16 cellular contexts compared by ENCODE assay signal in the genomic region with DNA sequence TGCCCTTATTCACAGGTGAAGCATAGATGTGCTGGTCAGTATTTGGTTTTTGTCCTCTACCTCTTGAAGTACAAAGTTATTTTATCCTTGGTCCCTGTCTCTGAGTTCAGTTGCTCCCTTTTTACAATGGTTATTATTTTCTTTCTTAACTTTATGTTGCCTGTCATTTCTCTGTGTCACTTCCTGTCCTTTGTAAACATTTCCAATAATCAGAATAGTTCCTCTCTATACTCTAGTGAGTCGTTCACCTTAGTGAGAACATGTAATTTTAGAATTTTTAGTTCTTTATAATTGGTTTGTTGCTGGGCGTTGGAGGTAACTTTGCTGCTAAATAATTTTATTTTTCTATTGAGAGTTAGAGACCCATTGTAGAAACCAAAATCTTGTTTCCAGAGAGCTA.
"Had no signal": no experiment of that assay in that cellular context is flagged by ENCODE, and none has a peak within 500 bp of the region (broad histone marks: within the 10 kb centered on the region; RNA-seq: fewer than 3 reads in every experiment).

No MANE protein-coding gene starts in this region.

- H3K9me3 ChIP-seq: breast epithelium, esophagus muscularis mucosa, neutrophil, tibial artery, vagina had no signal

- H3K27me3 ChIP-seq: breast epithelium, esophagus muscularis mucosa, neutrophil, tibial artery, vagina had no signal

- H3K27me3 Mint-ChIP-seq: activated naive CD4-positive, alpha-beta T cell treated with anti-CD3 and anti-CD28 coated beads, Interleukin-2, amount 50 U/mL, for 24 hours had no signal

- DNase-seq: activated CD4-positive, alpha-beta T cell treated with anti-CD3 and anti-CD28 coated beads for 48 hours; aorta; hypothalamus; kidney glomerular epithelial cell; stimulated activated CD4-positive, alpha-beta T cell treated with anti-CD3 and anti-CD28 coated beads, Interleukin-15, amount 100 ng/mL, for 24 hours; stimulated activated CD4-positive, alpha-beta T cell treated with anti-CD3 and anti-CD28 coated beads, Interleukin-4, amount 100 ng/mL, for 24 hours; T1000; tibial artery had no signal

- H3K9me3 Mint-ChIP-seq: activated naive CD4-positive, alpha-beta T cell treated with anti-CD3 and anti-CD28 coated beads, Interleukin-2, amount 50 U/mL, for 24 hours; activated T-helper 1 cell treated with anti-CD3 and anti-CD28 coated beads, Interleukin-12 subunit alpha, Interleukin-12 subunit beta, Interleukin-2, Interleukin-4 antibody, amounts not matched to agents 30 ng/mL and 10 ng/mL and 1 ng/mL, durations not matched to agents 14 hours and 24 hours and 36 hours had no signal

- H3K27ac Mint-ChIP-seq: activated naive CD4-positive, alpha-beta T cell treated with anti-CD3 and anti-CD28 coated beads, Interleukin-2, amount 50 U/mL, for 24 hours; activated T-helper 1 cell treated with anti-CD3 and anti-CD28 coated beads, Interleukin-12 subunit alpha, Interleukin-12 subunit beta, Interleukin-2, Interleukin-4 antibody, amounts not matched to agents 30 ng/mL and 10 ng/mL and 1 ng/mL, durations not matched to agents 14 hours and 24 hours and 36 hours had no signal

- H3K27ac ChIP-seq: breast epithelium, esophagus muscularis mucosa, neutrophil, tibial artery, vagina, WERI-Rb-1 had no signal

- H3K4me3 Mint-ChIP-seq: activated naive CD4-positive, alpha-beta T cell treated with anti-CD3 and anti-CD28 coated beads, Interleukin-2, amount 50 U/mL, for 24 hours; activated T-helper 1 cell treated with anti-CD3 and anti-CD28 coated beads, Interleukin-12 subunit alpha, Interleukin-12 subunit beta, Interleukin-2, Interleukin-4 antibody, amounts not matched to agents 30 ng/mL and 10 ng/mL and 1 ng/mL, durations not matched to agents 14 hours and 24 hours and 36 hours had no signal

- FAIRE-seq: endometrium had no signal

- H3K36me3 ChIP-seq: breast epithelium, esophagus muscularis mucosa, neutrophil, vagina, WERI-Rb-1 had no signal

- H3K4me3 ChIP-seq: breast epithelium, esophagus muscularis mucosa, tibial artery, vagina had no signal

- H3K4me1 ChIP-seq: breast epithelium had no signal
